Comparison of ENCODE assay signal across 18 cellular contexts in genomic region chr18:78448106-78448505, GRCh38.
A peak's percentile ranks its signal among the peaks of the same experiment; 100 is the strongest.
DNase-seq lines count a peak whose midpoint lies in the region; ATAC-seq and TF ChIP-seq lines count a peak whose summit lies in the region.
"Had no signal": no experiment of that assay in that cellular context is flagged by ENCODE, and none has a peak within 500 bp of the region (broad histone marks: within the 10 kb centered on the region; RNA-seq: fewer than 3 reads in every experiment).

No MANE protein-coding gene starts in this region.

- ATAC-seq in stimulated activated memory B cell treated with anti-CD40 and anti-IgM and Interleukin-4, amounts not matched to agents 10 μg/mL and 1 μg/mL and 100 μg/mL, for 72 hours, result no peak
- ATAC-seq: heart right ventricle; naive thymus-derived CD8-positive, alpha-beta T cell had no signal

- H3K36me3 ChIP-seq in H7 (replicated peaks; ENCODE audit: control insufficient read depth, insufficient read depth, low read length), result no peaks in the 10 kb centered on the region
- H3K36me3 ChIP-seq: heart right ventricle had no signal

- no peaks in the 10 kb centered on the region for H3K36me3 Mint-ChIP-seq in nephron progenitor cell (ENCODE audit: low read depth)
- no peaks in the 10 kb centered on the region for H3K36me3 Mint-ChIP-seq in stimulated activated memory B cell treated with anti-CD40 and anti-IgM and Interleukin-4, amounts not matched to agents 10 μg/mL and 1 μg/mL and 100 μg/mL, for 72 hours
- no peaks in the 10 kb centered on the region for H3K36me3 Mint-ChIP-seq in Calu3 (ENCODE audit: insufficient read depth, unreplicated experiment)
- H3K36me3 Mint-ChIP-seq: activated CD4-positive, alpha-beta memory T cell treated with anti-CD3 and anti-CD28 coated beads for 36 hours; activated naive CD4-positive, alpha-beta T cell treated with anti-CD3 and anti-CD28 coated beads, Interleukin-2, amount 50 U/mL, for 24 hours; naive thymus-derived CD8-positive, alpha-beta T cell had no signal

- intact Hi-C loops in Calu3 (cut with micrococcal nuclease; ENCODE audit: unreplicated experiment), result no loop called here

- H3K4me3 ChIP-seq in H7 (ENCODE audit: insufficient read depth, low read depth, low read length), result no peak overlapping the region
- H3K4me3 ChIP-seq: heart right ventricle had no signal

- H3K4me3 Mint-ChIP-seq in nephron progenitor cell (no peak overlapping the region), Calu3 (ENCODE audit: low read depth, unreplicated experiment) (no peak overlapping the region)
- no peak overlapping the region for H3K4me3 Mint-ChIP-seq in stimulated activated memory B cell treated with anti-CD40 and anti-IgM and Interleukin-4, amounts not matched to agents 10 μg/mL and 1 μg/mL and 100 μg/mL, for 72 hours
- H3K4me3 Mint-ChIP-seq: activated CD4-positive, alpha-beta memory T cell treated with anti-CD3 and anti-CD28 coated beads for 36 hours; activated naive CD4-positive, alpha-beta T cell treated with anti-CD3 and anti-CD28 coated beads, Interleukin-2, amount 50 U/mL, for 24 hours; naive thymus-derived CD8-positive, alpha-beta T cell had no signal

- peaks cover 19% of the 10 kb centered on the region for H3K27me3 Mint-ChIP-seq in nephron progenitor cell (ENCODE audit: low read depth, poor library complexity)
- no peaks in the 10 kb centered on the region for H3K27me3 Mint-ChIP-seq in stimulated activated memory B cell treated with anti-CD40 and anti-IgM and Interleukin-4, amounts not matched to agents 10 μg/mL and 1 μg/mL and 100 μg/mL, for 72 hours
- no peaks in the 10 kb centered on the region for H3K27me3 Mint-ChIP-seq in Calu3 (ENCODE audit: unreplicated experiment)
- H3K27me3 Mint-ChIP-seq: activated CD4-positive, alpha-beta memory T cell treated with anti-CD3 and anti-CD28 coated beads for 36 hours; activated naive CD4-positive, alpha-beta T cell treated with anti-CD3 and anti-CD28 coated beads, Interleukin-2, amount 50 U/mL, for 24 hours; progenitor cell of endocrine pancreas had no signal

- no peak overlapping the region for H3K27ac ChIP-seq in RWPE1
- H3K27ac ChIP-seq: heart right ventricle had no signal

- H3K9me3 Mint-ChIP-seq in nephron progenitor cell (no peaks in the 10 kb centered on the region), Calu3 (ENCODE audit: low read depth, unreplicated experiment) (peaks cover 8% of the 10 kb centered on the region)
- no peaks in the 10 kb centered on the region for H3K9me3 Mint-ChIP-seq in stimulated activated memory B cell treated with anti-CD40 and anti-IgM and Interleukin-4, amounts not matched to agents 10 μg/mL and 1 μg/mL and 100 μg/mL, for 72 hours
- H3K9me3 Mint-ChIP-seq: activated naive CD4-positive, alpha-beta T cell treated with anti-CD3 and anti-CD28 coated beads, Interleukin-2, amount 50 U/mL, for 24 hours had no signal

- POLR2A ChIA-PET in RWPE1 (lab: Yijun Ruan, JAX; ENCODE audit: low non-redundant PET), result no interaction called here

- BruUV-seq in Calu3 (replicated peaks; lab: Mats Ljungman, UMichigan), result no TSS peak

- CTCF ChIA-PET in RWPE1 (lab: Yijun Ruan, JAX) (interaction anchor here (0.7 kb wide), 1 partner anchor 410 kb away, joined by 4 read pairs; no protein-coding TSS in a partner anchor), Calu3 (lab: Charles Lee) (no interaction called here)

- H3K27me3 ChIP-seq in H7 (ENCODE audit: control insufficient read depth, insufficient read depth, low read length), result no peaks in the 10 kb centered on the region

- H3K4me1 Mint-ChIP-seq in nephron progenitor cell (peaks cover 12% of the 10 kb centered on the region), Calu3 (ENCODE audit: low read depth, unreplicated experiment) (no peaks in the 10 kb centered on the region)
- H3K4me1 Mint-ChIP-seq in stimulated activated memory B cell treated with anti-CD40 and anti-IgM and Interleukin-4, amounts not matched to agents 10 μg/mL and 1 μg/mL and 100 μg/mL, for 72 hours, result no peaks in the 10 kb centered on the region
- H3K4me1 Mint-ChIP-seq: activated naive CD4-positive, alpha-beta T cell treated with anti-CD3 and anti-CD28 coated beads, Interleukin-2, amount 50 U/mL, for 24 hours; naive thymus-derived CD8-positive, alpha-beta T cell had no signal

- TF ChIP-seq CTCF in LNCAP (IDR thresholded peaks at IDR 0.05) (peak; percentile 52), RWPE1 (conservative IDR thresholded peaks at IDR 0.05; ENCODE audit: low read depth) (peak; percentile 25), nephron progenitor cell (IDR thresholded peaks at IDR 0.05) (peak; percentile 10), Calu3 (IDR thresholded peaks at IDR 0.05; ENCODE audit: unreplicated experiment) (no peak)

- H3K27ac Mint-ChIP-seq in nephron progenitor cell, result no peak overlapping the region
- no peak overlapping the region for H3K27ac Mint-ChIP-seq in stimulated activated memory B cell treated with anti-CD40 and anti-IgM and Interleukin-4, amounts not matched to agents 10 μg/mL and 1 μg/mL and 100 μg/mL, for 72 hours
- H3K27ac Mint-ChIP-seq in Calu3 (ENCODE audit: unreplicated experiment), result no peak overlapping the region
- H3K27ac Mint-ChIP-seq: activated CD4-positive, alpha-beta memory T cell treated with anti-CD3 and anti-CD28 coated beads for 36 hours; activated naive CD4-positive, alpha-beta T cell treated with anti-CD3 and anti-CD28 coated beads, Interleukin-2, amount 50 U/mL, for 24 hours; naive thymus-derived CD8-positive, alpha-beta T cell; progenitor cell of endocrine pancreas had no signal

- DNase-seq in H7 (peak; percentile 68), RWPE1 (ENCODE audit: low spot score) (no peak), nephron progenitor cell (no peak), Calu3 (no peak)
- no peak for DNase-seq in effector CD8-positive, alpha-beta T cell (lab: John Stamatoyannopoulos, UW)
- DNase-seq: activated CD4-positive, alpha-beta memory T cell treated with anti-CD3 and anti-CD28 coated beads for 36 hours; activated T-cell treated with anti-CD3 and anti-CD28 coated beads, Interleukin-2, amount 50 U/mL, for 1 hour; GF-D8; heart right ventricle; kidney glomerular epithelial cell; naive thymus-derived CD8-positive, alpha-beta T cell; NCI-H187; NCI-H524 treated with DMSO at 0.1 percent for 48 hours; T-helper 1 cell had no signal
